ENCODE assay signal across 20 cellular contexts in genomic region chr17:41888332-41888965, GRCh38. TPM values are rescaled to one million over a fixed set of nuclear protein-coding genes. Genes with fewer than 3 reads are reported as not detected.
A peak's percentile ranks its signal among the peaks of the same experiment; 100 is the strongest.
DNase-seq lines count a peak whose midpoint lies in the region; ATAC-seq, FAIRE-seq and TF ChIP-seq lines count a peak whose summit lies in the region.
"Had no signal": no experiment of that assay in that cellular context is flagged by ENCODE, and none has a peak within 500 bp of the region (broad histone marks: within the 10 kb centered on the region; RNA-seq: fewer than 3 reads in every experiment).

No MANE protein-coding gene starts in this region.

- CTCF ChIA-PET in RWPE1 (lab: Yijun Ruan, JAX) (interaction anchor here (0.9 kb wide), 1 partner anchor 13 kb away, joined by 3 read pairs; no protein-coding TSS in a partner anchor), endothelial cell of umbilical vein (lab: Charles Lee) (interaction anchor here (1.2 kb wide), 1 partner anchor 71 kb away, joined by 5 read pairs; no protein-coding TSS in a partner anchor)
- CTCF ChIA-PET in activated CD4-positive, alpha-beta T cell treated with anti-CD3 and anti-CD28 coated beads for 36 hours (lab: Charles Lee) = interaction anchor here (0.6 to 1.3 kb wide), 3 partner anchors 99 to 163 kb away, joined by 3 to 5 read pairs (median 3); no protein-coding TSS in a partner anchor

- peaks cover 90% of the 10 kb centered on the region for H3K36me3 Mint-ChIP-seq in GM23338 (ENCODE audit: low read depth)
- peaks cover 38% of the 10 kb centered on the region for H3K36me3 Mint-ChIP-seq in activated CD4-positive, alpha-beta T cell treated with anti-CD3 and anti-CD28 coated beads for 36 hours (ENCODE audit: low read depth)

- no peak for TF ChIP-seq CTCF in RWPE1 (conservative IDR thresholded peaks at IDR 0.05; ENCODE audit: low read depth)
- TF ChIP-seq CTCF in endothelial cell of umbilical vein (IDR thresholded peaks at IDR 0.05; ENCODE audit: extremely low read depth in 1 of 2, insufficient read depth in 1 of 2, low read depth in 1 of 2, low read length in 2 of 2) = no peak
- TF ChIP-seq CTCF in GM23338 (conservative IDR thresholded peaks at IDR 0.05; ENCODE audit: low read depth in 2 of 2) = no peak
- TF ChIP-seq CTCF in spleen (IDR thresholded peaks at IDR 0.05 in 8 of 11, conservative IDR thresholded peaks at IDR 0.05 in 3 of 11) = no peak

- no peak overlapping the region for H3K4me2 ChIP-seq in endothelial cell of umbilical vein (ENCODE audit: insufficient read depth, low read length)
- no peak overlapping the region for H3K4me2 ChIP-seq in GM23338

- dilution Hi-C loops in endothelial cell of umbilical vein (cut with MboI; ENCODE audit: extremely low pct_ligation_motif_present, low sequenced_read_pairs) = no loop called here

- no peaks in the 10 kb centered on the region for H3K9me2 ChIP-seq in GM23338 (ENCODE audit: insufficient read depth)

- H3K9me3 ChIP-seq in endothelial cell of umbilical vein (replicated peaks; ENCODE audit: control insufficient read depth, insufficient read depth, low read length) (no peaks in the 10 kb centered on the region), spleen (no peaks in the 10 kb centered on the region)
- H3K9me3 ChIP-seq: BE2C, Caco-2 had no signal

- ATAC-seq in HG03095 (IDR thresholded peaks at IDR 0.05; ENCODE audit: unreplicated experiment) = no peak
- no peak for ATAC-seq in GM23338
- no peak for ATAC-seq in activated CD4-positive, alpha-beta T cell treated with anti-CD3 and anti-CD28 coated beads for 36 hours

- no peaks in the 10 kb centered on the region for H3K4me1 ChIP-seq in endothelial cell of umbilical vein (ENCODE audit: control insufficient read depth, extremely low read depth, insufficient read depth, low read length)
- no peaks in the 10 kb centered on the region for H3K4me1 ChIP-seq in GM23338 (ENCODE audit: insufficient read depth)
- H3K4me1 ChIP-seq in spleen = peaks cover 0 to 7% (median 0%) of the 10 kb centered on the region in 6 donors
- H3K4me1 ChIP-seq: BE2C, Caco-2 had no signal

- H3K27ac ChIP-seq in RWPE1 (peak overlapping the region; percentile 10), endothelial cell of umbilical vein (ENCODE audit: insufficient read depth, low read depth, low read length) (no peak overlapping the region), GM23338 (ENCODE audit: low read depth) (no peak overlapping the region), spleen (no peak overlapping the region)

- H3K9me1 ChIP-seq in endothelial cell of umbilical vein (replicated peaks; ENCODE audit: control insufficient read depth, extremely low read depth, insufficient read depth, low read length) = no peaks in the 10 kb centered on the region

- WGBS in spleen, 5 donors = 83 to 90% (median 84%) methylated on average over 6 of the region's 6 CpGs

- DNase-seq in RWPE1 (ENCODE audit: low spot score) (no peak), endothelial cell of umbilical vein (ENCODE audit: low read depth, low spot score) (no peak), medulla oblongata (ENCODE audit: extremely low spot score) (peak; percentile 36), pons (ENCODE audit: low spot score) (peak; percentile 18), GM23338 (ENCODE audit: low spot score) (no peak), spleen (no peak)
- no peak for DNase-seq in activated CD4-positive, alpha-beta T cell treated with anti-CD3 and anti-CD28 coated beads for 36 hours
- DNase-seq: 8988T; BE2C; Caco-2; CD4-positive, alpha-beta T cell; H9 had no signal

- H3K79me2 ChIP-seq in endothelial cell of umbilical vein (ENCODE audit: control insufficient read depth, insufficient read depth, low read length) = peaks cover 9% of the 10 kb centered on the region
- H3K79me2 ChIP-seq in GM23338 (replicated peaks; ENCODE audit: insufficient read depth) = peaks cover 18% of the 10 kb centered on the region; the same call in 1 of the 2 replicates

- no peak overlapping the region for H3K4me3 ChIP-seq in endothelial cell of umbilical vein (replicated peaks in 1 of 3; ENCODE audit: insufficient read depth in 1 of 3, low read depth in 1 of 3, low read length in 3 of 3)
- no peak overlapping the region for H3K4me3 ChIP-seq in GM23338
- H3K4me3 ChIP-seq in spleen = no peak overlapping the region

- H4K20me1 ChIP-seq in endothelial cell of umbilical vein (replicated peaks; ENCODE audit: control insufficient read depth, extremely low read depth, insufficient read depth, low read length) (no peaks in the 10 kb centered on the region), GM23338 (replicated peaks; ENCODE audit: insufficient read depth) (peaks cover 32% of the 10 kb centered on the region)

- peak; percentile 35 for FAIRE-seq in endothelial cell of umbilical vein (lab: Jason Lieb, UNC)
- FAIRE-seq: D721Med, G401.6, GM12891, GM18507, H1 had no signal

- peaks cover 50% of the 10 kb centered on the region for H3F3A ChIP-seq in GM23338 (replicated peaks; ENCODE audit: low read depth)

- H3K4me3 Mint-ChIP-seq in GM23338 = no peak overlapping the region
- no peak overlapping the region for H3K4me3 Mint-ChIP-seq in activated CD4-positive, alpha-beta T cell treated with anti-CD3 and anti-CD28 coated beads for 36 hours
- H3K4me3 Mint-ChIP-seq: CD4-positive, alpha-beta T cell; H9 had no signal

- no peaks in the 10 kb centered on the region for H3K4me1 Mint-ChIP-seq in GM23338
- no peaks in the 10 kb centered on the region for H3K4me1 Mint-ChIP-seq in activated CD4-positive, alpha-beta T cell treated with anti-CD3 and anti-CD28 coated beads for 36 hours
- H3K4me1 Mint-ChIP-seq: H9 had no signal

- no TSS peak for BruUV-seq in endothelial cell of umbilical vein (replicated peaks; lab: Mats Ljungman, UMichigan)

- intact Hi-C loops in endothelial cell of umbilical vein (cut with micrococcal nuclease) (loop anchor here (5.0 kb wide), 1 partner anchor 151 kb away; no protein-coding TSS in a partner anchor), spleen (cut with DNase I; ENCODE audit: low total_unique reads) (no loop called here)
- intact Hi-C loops in activated CD4-positive, alpha-beta T cell treated with anti-CD3 and anti-CD28 coated beads for 36 hours (cut with DNase I, micrococcal nuclease) = no loop called here

- H3K27me3 ChIP-seq in endothelial cell of umbilical vein (ENCODE audit: control insufficient read depth in 2 of 2, insufficient read depth in 2 of 2, low read length in 2 of 2) (no peaks in the 10 kb centered on the region), GM23338 (ENCODE audit: insufficient read depth) (no peaks in the 10 kb centered on the region), spleen (replicated peaks in 1 of 7) (no peaks in the 10 kb centered on the region)
- H3K27me3 ChIP-seq: BE2C had no signal

- POLR2A ChIA-PET in RWPE1 (lab: Yijun Ruan, JAX; ENCODE audit: low non-redundant PET) (no interaction called here), endothelial cell of umbilical vein (lab: Charles Lee) (no interaction called here)
- POLR2A ChIA-PET in activated CD4-positive, alpha-beta T cell treated with anti-CD3 and anti-CD28 coated beads for 36 hours (lab: Charles Lee) = interaction anchor here (0.6 kb wide), 1 partner anchor 168 kb away, joined by 3 read pairs; no protein-coding TSS in a partner anchor

- no peak overlapping the region for H3K27ac Mint-ChIP-seq in GM23338
- no peak overlapping the region for H3K27ac Mint-ChIP-seq in activated CD4-positive, alpha-beta T cell treated with anti-CD3 and anti-CD28 coated beads for 36 hours
- H3K27ac Mint-ChIP-seq: CD4-positive, alpha-beta T cell had no signal

- H3K9ac ChIP-seq in endothelial cell of umbilical vein (replicated peaks; ENCODE audit: extremely low read depth, insufficient read depth, low read length) = no peak overlapping the region

- H3K36me3 ChIP-seq in endothelial cell of umbilical vein (ENCODE audit: control insufficient read depth in 2 of 2, extremely low read depth in 1 of 2, insufficient read depth in 2 of 2, low read length in 2 of 2) (peaks cover 55 to 63% of the 10 kb centered on the region in 2 experiments), GM23338 (ENCODE audit: insufficient read depth) (peaks cover 87% of the 10 kb centered on the region), spleen (peaks cover 4 to 100% (median 96%) of the 10 kb centered on the region in 6 donors)

- TF ChIP-seq POLR2A in endothelial cell of umbilical vein (IDR thresholded peaks at IDR 0.05; ENCODE audit: low read depth, low read length) = no peak
- no peak for TF ChIP-seq POLR2A in spleen (IDR thresholded peaks at IDR 0.05)

- H3K9me3 Mint-ChIP-seq in GM23338 = no peaks in the 10 kb centered on the region; the same call in 2 of the 3 replicates
- no peaks in the 10 kb centered on the region for H3K9me3 Mint-ChIP-seq in activated CD4-positive, alpha-beta T cell treated with anti-CD3 and anti-CD28 coated beads for 36 hours (ENCODE audit: low read depth)
- H3K9me3 Mint-ChIP-seq: CD4-positive, alpha-beta T cell; H9 had no signal

- H2AFZ ChIP-seq in endothelial cell of umbilical vein (ENCODE audit: low read depth, low read length) (no peak overlapping the region), GM23338 (no peak overlapping the region)

- peaks cover 8% of the 10 kb centered on the region for H3K27me3 Mint-ChIP-seq in GM23338 (ENCODE audit: insufficient read depth, low read depth, poor library complexity)
- no peaks in the 10 kb centered on the region for H3K27me3 Mint-ChIP-seq in activated CD4-positive, alpha-beta T cell treated with anti-CD3 and anti-CD28 coated beads for 36 hours
- H3K27me3 Mint-ChIP-seq: CD4-positive, alpha-beta T cell had no signal

RNA-seq across cellular contexts. Expression of gene KLHL11, which starts 23.2 kb away (rescaled TPM):
- total RNA-seq in endothelial cell of umbilical vein (11.0 and 12.6 TPM in 2 replicates), spleen (10 to 100 TPM; 10.1 to 25.2 (median 12.6) TPM)
- polyA plus RNA-seq in endothelial cell of umbilical vein (2.9 and 3.1 TPM in 2 replicates), GM23338 (2016; fragmentation: Nextera tagmentation; extraction: Ambion mirVana) (6.8 and 8.7 TPM in 2 replicates), spleen (1 to 10 TPM in 1 of 3 donors, under 1 TPM in 2; 0.17 to 1.1 (median 0.20) TPM)
- 3.0 and 3.4 TPM in 2 replicates for polyA plus RNA-seq in endothelial cell of umbilical vein (2011; cell fraction: cytosol; rRNA removed)
- polyA plus RNA-seq in endothelial cell of umbilical vein (2011; cell fraction: nucleus; rRNA removed) = 2.6 and 3.9 TPM in 2 replicates
- 1.4 and 1.9 TPM in 2 replicates for polyA plus RNA-seq in endothelial cell of umbilical vein (2012)
- polyA minus RNA-seq in endothelial cell of umbilical vein = 25.0 and 33.0 TPM in 2 replicates
- 30.5 TPM for polyA minus RNA-seq in endothelial cell of umbilical vein (2011; cell fraction: cytosol; rRNA and poly(A)+ RNA removed)
- polyA minus RNA-seq in endothelial cell of umbilical vein (2011; cell fraction: nucleus; rRNA and poly(A)+ RNA removed) = 5.4 and 8.3 TPM in 2 replicates
- total RNA-seq in GM23338 (2014; rRNA removed; shearing (Covaris generic)) = 23.7 and 25.5 TPM in 2 replicates
- 10 to 100 TPM; 16.4 to 18.0 TPM for total RNA-seq in activated CD4-positive, alpha-beta T cell treated with anti-CD3 and anti-CD28 coated beads for 36 hours

RNA-seq across cellular contexts. Expression of gene ACLY, which starts 30.3 kb away (rescaled TPM):
- 324 and 329 TPM in 2 replicates for total RNA-seq in endothelial cell of umbilical vein
- 174 and 176 TPM in 2 replicates for polyA plus RNA-seq in endothelial cell of umbilical vein
- 178 and 181 TPM in 2 replicates for polyA plus RNA-seq in endothelial cell of umbilical vein (2011; cell fraction: cytosol; rRNA removed)
- 233 and 236 TPM in 2 replicates for polyA plus RNA-seq in endothelial cell of umbilical vein (2011; cell fraction: nucleus; rRNA removed)
- polyA plus RNA-seq in endothelial cell of umbilical vein (2012) = 192 and 195 TPM in 2 replicates
- 400 and 417 TPM in 2 replicates for polyA minus RNA-seq in endothelial cell of umbilical vein
- 189 TPM for polyA minus RNA-seq in endothelial cell of umbilical vein (2011; cell fraction: cytosol; rRNA and poly(A)+ RNA removed)
- polyA minus RNA-seq in endothelial cell of umbilical vein (2011; cell fraction: nucleus; rRNA and poly(A)+ RNA removed) = 122 and 125 TPM in 2 replicates
- 412 and 439 TPM in 2 replicates for total RNA-seq in GM23338 (2014; rRNA removed; shearing (Covaris generic))
- polyA plus RNA-seq in GM23338 (2016; fragmentation: Nextera tagmentation; extraction: Ambion mirVana) = 119 and 121 TPM in 2 replicates
- 100 to 1,000 TPM; 189 to 192 TPM for total RNA-seq in activated CD4-positive, alpha-beta T cell treated with anti-CD3 and anti-CD28 coated beads for 36 hours
- total RNA-seq in spleen = 100 to 1,000 TPM in 2 of 7 donors, 10 to 100 TPM in 5; 64.9 to 112 (median 87.6) TPM
- polyA plus RNA-seq in spleen = 10 to 100 TPM; 17.7 to 28.6 (median 21.6) TPM

RNA-seq across cellular contexts. Expression of gene ODAD4, which starts 42.0 kb away (rescaled TPM):
- total RNA-seq in endothelial cell of umbilical vein (0.60 and 1.0 TPM in 2 replicates), spleen (1 to 10 TPM in 1 of 7 donors, under 1 TPM in 2, not detected in 4; 0.20 to 1.0 (median 0.52) TPM)
- polyA plus RNA-seq in endothelial cell of umbilical vein (0.19 TPM in 1 of 2 replicates, not detected in the other), GM23338 (2016; fragmentation: Nextera tagmentation; extraction: Ambion mirVana) (0.54 and 1.7 TPM in 2 replicates), spleen (under 1 TPM; 0.22 to 0.35 (median 0.30) TPM)
- 0.06 and 0.17 TPM in 2 replicates for polyA plus RNA-seq in endothelial cell of umbilical vein (2011; cell fraction: cytosol; rRNA removed)
- polyA plus RNA-seq in endothelial cell of umbilical vein (2011; cell fraction: nucleus; rRNA removed) = 1.1 and 1.2 TPM in 2 replicates
- 0.74 and 0.75 TPM in 2 replicates for polyA plus RNA-seq in endothelial cell of umbilical vein (2012)
- polyA minus RNA-seq in endothelial cell of umbilical vein = 0.17 and 0.34 TPM in 2 replicates
- not detected for polyA minus RNA-seq in endothelial cell of umbilical vein (2011; cell fraction: cytosol; rRNA and poly(A)+ RNA removed)
- polyA minus RNA-seq in endothelial cell of umbilical vein (2011; cell fraction: nucleus; rRNA and poly(A)+ RNA removed) = 0.58 and 0.72 TPM in 2 replicates
- total RNA-seq in GM23338 (2014; rRNA removed; shearing (Covaris generic)) = 0.12 and 1.8 TPM in 2 replicates
- 1 to 10 TPM in 1 of 2 experiments, under 1 TPM in 1; 0.81 to 1.1 TPM for total RNA-seq in activated CD4-positive, alpha-beta T cell treated with anti-CD3 and anti-CD28 coated beads for 36 hours

RNA-seq across cellular contexts. Expression of gene KLHL10, which starts 50.8 kb away (rescaled TPM):
- total RNA-seq in endothelial cell of umbilical vein = not detected in 2 replicates
- 0.10 TPM in 1 of 2 replicates, not detected in the other for polyA plus RNA-seq in endothelial cell of umbilical vein
- 0.03 and 0.04 TPM in 2 replicates for polyA plus RNA-seq in endothelial cell of umbilical vein (2011; cell fraction: cytosol; rRNA removed)
- 0.29 TPM in 1 of 2 replicates, not detected in the other for polyA plus RNA-seq in endothelial cell of umbilical vein (2011; cell fraction: nucleus; rRNA removed)
- not detected in 2 replicates for polyA plus RNA-seq in endothelial cell of umbilical vein (2012)
- polyA minus RNA-seq in endothelial cell of umbilical vein = 0.12 TPM in 1 of 2 replicates, not detected in the other
- not detected for polyA minus RNA-seq in endothelial cell of umbilical vein (2011; cell fraction: cytosol; rRNA and poly(A)+ RNA removed)
- polyA minus RNA-seq in endothelial cell of umbilical vein (2011; cell fraction: nucleus; rRNA and poly(A)+ RNA removed) = not detected in 2 replicates
- 0.27 and 0.42 TPM in 2 replicates for total RNA-seq in GM23338 (2014; rRNA removed; shearing (Covaris generic))
- 0.13 TPM in 1 of 2 replicates, not detected in the other for polyA plus RNA-seq in GM23338 (2016; fragmentation: Nextera tagmentation; extraction: Ambion mirVana)
- under 1 TPM; 0.19 to 0.21 TPM for total RNA-seq in activated CD4-positive, alpha-beta T cell treated with anti-CD3 and anti-CD28 coated beads for 36 hours
- total RNA-seq in spleen = 1 to 10 TPM in 1 of 7 donors, under 1 TPM in 1, not detected in 5; 0.60 to 2.1 TPM
- polyA plus RNA-seq in spleen = under 1 TPM; 0.03 to 0.20 (median 0.05) TPM
- total RNA-seq: A673; Caco-2; CD4-positive, alpha-beta T cell; HT-29 had no signal

RNA-seq across cellular contexts. Expression of gene NT5C3B, which starts 52.4 kb away (rescaled TPM):
- total RNA-seq in endothelial cell of umbilical vein = 57.4 and 67.3 TPM in 2 replicates
- 75.5 and 92.5 TPM in 2 replicates for polyA plus RNA-seq in endothelial cell of umbilical vein
- 80.0 and 90.6 TPM in 2 replicates for polyA plus RNA-seq in endothelial cell of umbilical vein (2011; cell fraction: cytosol; rRNA removed)
- 84.8 and 107 TPM in 2 replicates for polyA plus RNA-seq in endothelial cell of umbilical vein (2011; cell fraction: nucleus; rRNA removed)
- polyA plus RNA-seq in endothelial cell of umbilical vein (2012) = 89.8 and 107 TPM in 2 replicates
- polyA minus RNA-seq in endothelial cell of umbilical vein = 53.4 and 54.1 TPM in 2 replicates
- polyA minus RNA-seq in endothelial cell of umbilical vein (2011; cell fraction: cytosol; rRNA and poly(A)+ RNA removed) = 23.6 TPM
- polyA minus RNA-seq in endothelial cell of umbilical vein (2011; cell fraction: nucleus; rRNA and poly(A)+ RNA removed) = 23.1 and 30.6 TPM in 2 replicates
- 68.9 and 78.3 TPM in 2 replicates for total RNA-seq in GM23338 (2014; rRNA removed; shearing (Covaris generic))
- 58.2 and 59.1 TPM in 2 replicates for polyA plus RNA-seq in GM23338 (2016; fragmentation: Nextera tagmentation; extraction: Ambion mirVana)
- 10 to 100 TPM; 37.5 to 46.9 TPM for total RNA-seq in activated CD4-positive, alpha-beta T cell treated with anti-CD3 and anti-CD28 coated beads for 36 hours
- 10 to 100 TPM; 17.0 to 43.9 (median 26.0) TPM for total RNA-seq in spleen
- polyA plus RNA-seq in spleen = 10 to 100 TPM; 38.9 to 62.7 (median 60.9) TPM

Comparison
In these comparisons a context has a peak if more than half of its experiments do, and no peak if none do; other contexts are left out.
1. DNase-seq: peak in medulla oblongata (single experiment) and pons (single experiment); none in RWPE1 (single experiment), endothelial cell of umbilical vein (single experiment), GM23338 (single experiment), activated CD4-positive, alpha-beta T cell treated with anti-CD3 and anti-CD28 coated beads for 36 hours (single experiment) and spleen (single experiment).